8 cellular contexts compared by ENCODE assay signal in genomic region chr5:14628346-14628745, GRCh38. TPM values are rescaled to one million over a fixed set of nuclear protein-coding genes. Genes with fewer than 3 reads are reported as not detected.
DNase-seq lines count a peak whose midpoint lies in the region; ATAC-seq and TF ChIP-seq lines count a peak whose summit lies in the region.

No MANE protein-coding gene starts in this region.

- peaks cover 7% of the 10 kb centered on the region for H3K27me3 Mint-ChIP-seq in activated CD4-positive, alpha-beta memory T cell treated with anti-CD3 and anti-CD28 coated beads, Interleukin-2, amount 10 ng/mL, durations not matched to agents 7 days and 5 days

- DNase-seq in CMK (ENCODE audit: low read depth) (peak; percentile 29), Kasumi-1 (lab: John Stamatoyannopoulos, UW) (peak; percentile 59 to 63), fibroblast of peridontal ligament (ENCODE audit: extremely low read depth) (peak; percentile 63), DMS114 treated with DMSO at 0.1 percent for 48 hours (lab: John Stamatoyannopoulos, UW; ENCODE audit: unreplicated experiment) (no peak)
- peak; percentile 66 for DNase-seq in activated CD4-positive, alpha-beta memory T cell treated with anti-CD3 and anti-CD28 coated beads, Interleukin-2, amount 10 ng/mL, durations not matched to agents 7 days and 5 days
- peak; percentile 13 to 26 (median 19) for DNase-seq in stimulated activated CD4-positive, alpha-beta T cell treated with anti-CD3 and anti-CD28 coated beads, Interleukin-1b, Interleukin-23, amount 100 ng/mL, for 24 hours (ENCODE audit: low read depth in 4 of 4, low spot score in 1 of 4)

- H3K36me3 Mint-ChIP-seq in activated CD4-positive, alpha-beta memory T cell treated with anti-CD3 and anti-CD28 coated beads, Interleukin-2, amount 10 ng/mL, durations not matched to agents 7 days and 5 days (ENCODE audit: low read depth) = no peaks in the 10 kb centered on the region

- peaks cover 2% of the 10 kb centered on the region for H3K9me3 Mint-ChIP-seq in activated CD4-positive, alpha-beta memory T cell treated with anti-CD3 and anti-CD28 coated beads, Interleukin-2, amount 10 ng/mL, durations not matched to agents 7 days and 5 days

- H3K4me3 Mint-ChIP-seq in activated CD4-positive, alpha-beta memory T cell treated with anti-CD3 and anti-CD28 coated beads, Interleukin-2, amount 10 ng/mL, durations not matched to agents 7 days and 5 days = no peak overlapping the region

- no peaks in the 10 kb centered on the region for H3K4me1 Mint-ChIP-seq in activated CD4-positive, alpha-beta memory T cell treated with anti-CD3 and anti-CD28 coated beads, Interleukin-2, amount 10 ng/mL, durations not matched to agents 7 days and 5 days

- CTCF ChIA-PET in activated CD4-positive, alpha-beta memory T cell treated with anti-CD3 and anti-CD28 coated beads, Interleukin-2, amount 10 ng/mL, durations not matched to agents 7 days and 5 days (lab: Charles Lee) = interaction anchor here (0.6 to 1.3 kb wide), 4 partner anchors 13 to 265 kb away, joined by 3 to 5 read pairs (median 4); no protein-coding TSS in a partner anchor

- H3K27ac Mint-ChIP-seq in activated CD4-positive, alpha-beta memory T cell treated with anti-CD3 and anti-CD28 coated beads, Interleukin-2, amount 10 ng/mL, durations not matched to agents 7 days and 5 days = no peak overlapping the region

- no peak for TF ChIP-seq POLR2A in GM18505 (IDR thresholded peaks at IDR 0.05; ENCODE audit: borderline replicate concordance, extremely low read depth, insufficient read depth, insufficient read length)

- ATAC-seq in GM18505 (IDR thresholded peaks at IDR 0.05; ENCODE audit: unreplicated experiment) (no peak), GM21723 (IDR thresholded peaks at IDR 0.05; ENCODE audit: unreplicated experiment) (no peak)

- POLR2A ChIA-PET in activated CD4-positive, alpha-beta memory T cell treated with anti-CD3 and anti-CD28 coated beads, Interleukin-2, amount 10 ng/mL, durations not matched to agents 7 days and 5 days (lab: Charles Lee) = interaction anchor here (1.0 kb wide), 1 partner anchor 46 kb away, joined by 4 read pairs; the partner anchor contains the start of gene OTULINL

RNA-seq across cellular contexts. Expression of gene OTULIN, which starts 36.2 kb away (rescaled TPM):
- 10 to 100 TPM; 69.6 to 71.7 TPM for total RNA-seq in activated CD4-positive, alpha-beta memory T cell treated with anti-CD3 and anti-CD28 coated beads, Interleukin-2, amount 10 ng/mL, durations not matched to agents 7 days and 5 days

RNA-seq across cellular contexts. Expression of gene OTULINL, which starts 46.8 kb away (rescaled TPM):
- total RNA-seq in activated CD4-positive, alpha-beta memory T cell treated with anti-CD3 and anti-CD28 coated beads, Interleukin-2, amount 10 ng/mL, durations not matched to agents 7 days and 5 days = 10 to 100 TPM; 31.1 to 34.6 TPM
